Comparison of ENCODE assay signal across 8 cellular contexts in the genomic region with DNA sequence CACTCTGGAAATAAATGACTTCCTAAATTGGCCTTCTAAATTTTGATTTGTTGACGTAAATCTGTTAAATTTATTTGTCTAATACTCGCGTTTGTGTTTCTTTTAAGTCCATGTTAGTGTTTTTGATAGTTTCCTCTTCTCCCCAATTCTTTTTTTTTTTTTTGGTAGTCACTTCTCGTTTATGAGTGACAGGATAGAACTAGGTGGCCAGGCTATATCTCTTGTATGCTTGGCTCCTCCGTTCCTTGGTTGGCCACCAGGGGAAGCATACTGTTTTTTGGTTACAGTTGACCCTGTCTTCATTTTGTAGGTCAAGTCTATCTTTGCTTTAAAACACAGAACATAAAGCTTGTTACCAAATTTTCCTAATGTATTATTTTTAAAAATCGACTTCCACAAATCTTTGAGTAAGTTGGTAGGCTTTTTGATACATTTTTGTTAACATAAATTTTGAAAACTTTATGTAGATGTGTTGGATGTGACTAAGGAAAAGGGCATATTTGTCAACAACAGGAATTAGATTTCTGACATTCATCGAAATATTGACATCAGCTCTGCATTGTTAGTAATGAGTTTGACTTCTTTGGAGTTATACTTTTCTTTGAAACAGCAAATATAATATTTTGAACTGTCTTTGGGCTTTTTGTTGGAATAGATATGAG. TPM values are rescaled to one million over a fixed set of nuclear protein-coding genes. Genes with fewer than 3 reads are reported as not detected.
DNase-seq lines count a peak whose midpoint lies in the region; ATAC-seq lines count a peak whose summit lies in the region.

No MANE protein-coding gene starts in this region.

- H3K27me3 ChIP-seq in effector memory CD4-positive, alpha-beta T cell (replicated peaks; ENCODE audit: control insufficient read depth, insufficient read depth, low read length, poor library complexity, severe bottlenecking) = no peaks in the 10 kb centered on the region

- H3K4me3 ChIP-seq in effector memory CD4-positive, alpha-beta T cell (ENCODE audit: insufficient read depth, low read depth, low read length, poor library complexity, severe bottlenecking) = peak overlapping the region; percentile 80

- ATAC-seq in HG03469 (IDR thresholded peaks at IDR 0.05; ENCODE audit: unreplicated experiment) = peak; percentile 26

- DNase-seq in ELF-1 (ENCODE audit: low read depth, low spot score) (peak; percentile 46), NCI-H748 (lab: John Stamatoyannopoulos, UW; ENCODE audit: unreplicated experiment) (peak; percentile 75), lung microvascular endothelial cell (ENCODE audit: low read depth in 2 of 2) (peak; percentile 74 to 80), midbrain (lab: John Stamatoyannopoulos, UW) (no peak)
- peak; percentile 40 to 42 for DNase-seq in activated CD4-positive, alpha-beta T cell treated with anti-CD3 and anti-CD28 coated beads, Interleukin-2, amount 50 U/mL, for 4 hours
- DNase-seq in effector memory CD4-positive, alpha-beta T cell = peak; percentile 9 to 34 (median 19)
- DNase-seq in stimulated activated CD8-positive, alpha-beta memory T cell treated with anti-CD3 and anti-CD28 coated beads, Interleukin-4, amount 100 ng/mL, for 48 hours = peak; percentile 76

- H3K27ac ChIP-seq in effector memory CD4-positive, alpha-beta T cell (ENCODE audit: insufficient read depth, low read length, poor library complexity, severe bottlenecking) = no peak overlapping the region

- peaks cover 14% of the 10 kb centered on the region for H3K4me1 ChIP-seq in effector memory CD4-positive, alpha-beta T cell (ENCODE audit: control insufficient read depth, insufficient read depth, low read length, poor library complexity, severe bottlenecking)

- H3K36me3 ChIP-seq in effector memory CD4-positive, alpha-beta T cell (ENCODE audit: control insufficient read depth, insufficient read depth, low read length) = no peaks in the 10 kb centered on the region

- no peaks in the 10 kb centered on the region for H3K9me3 ChIP-seq in effector memory CD4-positive, alpha-beta T cell (ENCODE audit: control insufficient read depth, low read length)

RNA-seq across cellular contexts. Expression of a gene that starts 2.2 kb away (rescaled TPM):
- 7.6 and 8.1 TPM in 2 replicates for total RNA-seq in lung microvascular endothelial cell
